Comparison of ENCODE assay signal across 8 cellular contexts in the genomic region with DNA sequence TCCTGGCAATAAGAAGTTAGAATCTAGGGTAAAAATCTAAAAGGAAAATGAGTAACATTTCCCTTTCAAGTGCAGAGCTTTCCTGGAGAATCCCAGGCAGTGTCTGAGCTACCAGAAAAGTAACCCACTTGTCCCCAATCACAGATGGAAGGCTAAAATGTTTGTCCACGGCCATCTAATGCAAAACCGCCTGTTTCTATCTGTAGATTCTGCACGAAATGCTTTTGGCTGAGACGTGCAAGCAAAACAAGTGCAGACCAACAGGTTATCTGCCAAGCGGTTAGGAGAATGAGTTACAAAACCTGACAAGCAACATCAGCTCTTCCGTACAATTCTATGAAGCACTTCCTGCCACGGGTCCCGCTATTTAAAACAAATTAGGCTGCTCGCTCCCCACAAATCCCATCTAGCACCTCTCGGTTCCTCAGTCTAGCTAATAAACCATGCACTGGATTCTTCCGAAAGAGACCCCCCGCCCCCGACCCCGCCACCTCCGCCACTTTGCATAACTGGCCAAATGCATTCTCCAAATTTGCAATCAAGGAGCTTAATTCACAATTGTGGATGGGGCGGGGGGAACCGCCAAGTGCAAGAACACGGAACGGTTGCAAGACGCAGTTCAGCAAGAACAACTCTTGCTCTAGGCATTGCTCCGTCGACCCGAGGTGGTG. TPM values are rescaled to one million over a fixed set of nuclear protein-coding genes. Genes with fewer than 3 reads are reported as not detected.
DNase-seq lines count a peak whose midpoint lies in the region; ATAC-seq lines count a peak whose summit lies in the region.

No MANE protein-coding gene starts in this region.

- ATAC-seq in GM19043 (IDR thresholded peaks at IDR 0.05; ENCODE audit: low read depth, unreplicated experiment) (peak; percentile 32), HG03520 (IDR thresholded peaks at IDR 0.05; ENCODE audit: unreplicated experiment) (peak; percentile 12)

- DNase-seq in CD1c-positive myeloid dendritic cell (ENCODE audit: extremely low spot score) (peak; percentile 55), SW480 (ENCODE audit: low spot score) (peak; percentile 8), myocyte (ENCODE audit: low read depth) (peak; percentile 8), DMS114 treated with DMSO at 0.1 percent for 48 hours (lab: John Stamatoyannopoulos, UW; ENCODE audit: unreplicated experiment) (no peak)
- peak; percentile 30 for DNase-seq in effector CD4-positive, alpha-beta T cell
- DNase-seq in activated CD4-positive, CD25-positive, alpha-beta regulatory T cell treated with anti-CD3 and anti-CD28 coated beads, Interleukin-2, amount 50 U/mL, for 72 hours = no peak

RNA-seq across cellular contexts. Expression of a gene that starts 1.4 kb away (rescaled TPM):
- total RNA-seq in myocyte = 29.7 and 50.8 TPM in 2 replicates
- 38.5 TPM for polyA plus RNA-seq in myocyte (2012)

Comparison
In these comparisons a context has a peak if more than half of its experiments do, and no peak if none do; other contexts are left out.
1. DNase-seq: peak in CD1c-positive myeloid dendritic cell (single experiment), SW480 (single experiment), effector CD4-positive, alpha-beta T cell (single experiment) and myocyte (single experiment); none in DMS114 treated with DMSO at 0.1 percent for 48 hours (single experiment) and activated CD4-positive, CD25-positive, alpha-beta regulatory T cell treated with anti-CD3 and anti-CD28 coated beads, Interleukin-2, amount 50 U/mL, for 72 hours (single experiment).